Comparison of ENCODE assay signal across 8 cellular contexts in the genomic region with DNA sequence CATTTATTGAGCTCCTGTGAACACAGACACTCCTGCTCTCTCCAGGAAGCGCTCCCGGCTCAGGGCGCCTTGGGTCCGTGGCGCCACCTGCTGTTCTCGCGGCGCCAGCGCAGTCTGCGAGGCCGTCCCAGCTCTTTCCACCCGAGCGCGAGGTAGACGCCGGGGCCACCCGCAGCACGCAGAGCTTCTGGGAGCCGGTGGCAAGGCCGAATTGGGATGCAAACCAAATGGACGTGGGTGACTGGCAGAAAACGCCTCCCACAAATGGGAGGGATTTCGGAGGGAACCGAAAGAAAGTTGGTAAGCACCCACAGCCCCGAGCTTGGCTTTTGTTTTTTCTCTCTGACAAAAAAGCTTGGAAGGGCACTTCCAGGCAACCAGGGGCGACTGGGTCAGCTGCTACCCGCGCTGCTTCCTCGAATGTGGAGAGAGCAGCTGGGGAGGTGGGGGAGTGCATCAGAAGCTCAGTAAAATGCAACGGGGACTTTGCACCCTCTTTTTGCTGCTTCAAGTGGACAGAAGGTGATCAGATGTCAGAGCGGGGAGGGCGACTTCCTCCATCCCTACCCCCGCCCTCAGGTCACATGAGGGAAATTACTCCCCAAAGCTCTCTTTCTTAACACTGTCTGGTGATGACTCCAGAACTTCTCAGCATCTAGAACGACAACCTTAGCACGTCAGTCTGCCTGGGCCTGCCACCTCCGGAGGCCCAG. TPM values are rescaled to one million over a fixed set of nuclear protein-coding genes. Genes with fewer than 3 reads are reported as not detected.
A peak's percentile ranks its signal among the peaks of the same experiment; 100 is the strongest.
DNase-seq lines count a peak whose midpoint lies in the region; ATAC-seq and FAIRE-seq lines count a peak whose summit lies in the region.

No MANE protein-coding gene starts in this region.

- no peaks in the 10 kb centered on the region for H3K9me3 ChIP-seq in Karpas-422 (ENCODE audit: low read length)
- H3K9me3 ChIP-seq in neuronal stem cell (replicated peaks in 1 of 2; ENCODE audit: control insufficient read depth in 2 of 2, insufficient read depth in 1 of 2, low read depth in 1 of 2, low read length in 2 of 2), result no peaks in the 10 kb centered on the region

- no CpG with 5 or more reads among the region's 36 CpGs for WGBS in neuronal stem cell (ENCODE audit: extremely low coverage in 2 of 2, insufficient read length in 2 of 2, insufficient replicate concordance in 1 of 2), 2 donors

- peak; percentile 97 for ATAC-seq in GM21786 (IDR thresholded peaks at IDR 0.05; ENCODE audit: unreplicated experiment)

- H3K4me2 ChIP-seq in Karpas-422 (ENCODE audit: low read depth, low read length, poor library complexity, severe bottlenecking), result peak overlapping the region; percentile 81
- H3K4me2 ChIP-seq in neuronal stem cell (ENCODE audit: insufficient read depth, low read length, poor library complexity, severe bottlenecking), result peak overlapping the region; percentile 50

- H3K36me3 ChIP-seq in Karpas-422 (ENCODE audit: insufficient read depth, low read length) (no peaks in the 10 kb centered on the region), neuronal stem cell (replicated peaks in 1 of 2; ENCODE audit: control insufficient read depth in 2 of 2, insufficient read depth in 2 of 2, low read length in 2 of 2) (no peaks in the 10 kb centered on the region)

- H3K4me1 ChIP-seq in Karpas-422 (ENCODE audit: low read length) (peaks cover 6% of the 10 kb centered on the region), neuronal stem cell (ENCODE audit: control insufficient read depth in 2 of 2, insufficient read depth in 1 of 2, low read depth in 1 of 2, low read length in 2 of 2) (peaks cover 3 to 5% of the 10 kb centered on the region in 2 donors)

- H2BK15ac ChIP-seq in neuronal stem cell (ENCODE audit: low read length), result no peak overlapping the region

- H2AK5ac ChIP-seq in neuronal stem cell (ENCODE audit: low read depth, low read length), result no peak overlapping the region

- H3K9ac ChIP-seq in Karpas-422 (ENCODE audit: low read length), result peak overlapping the region; percentile 47
- H3K9ac ChIP-seq in neuronal stem cell (ENCODE audit: low read depth, low read length, poor library complexity), result no peak overlapping the region

- no peaks in the 10 kb centered on the region for H4K20me1 ChIP-seq in Karpas-422 (ENCODE audit: insufficient read depth, low read depth, low read length)

- H2BK12ac ChIP-seq in neuronal stem cell (ENCODE audit: low read length), result peak overlapping the region; percentile 41

- peak overlapping the region; percentile 81 for H3K18ac ChIP-seq in neuronal stem cell (ENCODE audit: low read length)

- peak overlapping the region; percentile 43 for H3K23ac ChIP-seq in neuronal stem cell (ENCODE audit: low read depth, low read length, poor library complexity)

- H3K27ac ChIP-seq in Karpas-422 (ENCODE audit: low read length), result no peak overlapping the region
- no peak overlapping the region for H3K27ac ChIP-seq in neuronal stem cell (replicated peaks; ENCODE audit: low read length)

- no peak overlapping the region for H2BK120ac ChIP-seq in neuronal stem cell (ENCODE audit: low read depth, low read length)

- DNase-seq in EH (ENCODE audit: low read depth), result peak; percentile 94
- peak; percentile 89 for DNase-seq in Karpas-422
- peak; percentile 81 to 82 for DNase-seq in SHP77 (lab: John Stamatoyannopoulos, UW)
- DNase-seq in activated naive CD4-positive, alpha-beta T cell treated with Interleukin-2 at 50 U/mL for 16 hours, result peak; percentile 83
- DNase-seq in frontal cortex (ENCODE audit: low spot score in 2 of 2), result peak; percentile 65 to 89
- peak; percentile 76 for DNase-seq in neuronal stem cell (ENCODE audit: low spot score)
- peak; percentile 81 for DNase-seq in superior temporal gyrus (ENCODE audit: extremely low spot score)

- H3K4me3 ChIP-seq in Karpas-422 (ENCODE audit: low read length), result peak overlapping the region; percentile 61
- peak overlapping the region; percentile 43 to 66 for H3K4me3 ChIP-seq in neuronal stem cell (ENCODE audit: low read length in 2 of 2)

- H3K79me1 ChIP-seq in neuronal stem cell (ENCODE audit: low read depth, low read length), result no peaks in the 10 kb centered on the region

- H2AFZ ChIP-seq in Karpas-422 (ENCODE audit: low read length) (peak overlapping the region; percentile 86), neuronal stem cell (ENCODE audit: low read length) (peak overlapping the region; percentile 94)

- H3K27me3 ChIP-seq in Karpas-422 (ENCODE audit: low read length) (no peaks in the 10 kb centered on the region), neuronal stem cell (ENCODE audit: control insufficient read depth in 3 of 3, insufficient read depth in 3 of 3, low read depth in 1 of 3, low read length in 3 of 3) (peaks cover 0 to 8% (median 6%) of the 10 kb centered on the region in 3 experiments)

- peak overlapping the region; percentile 21 for H3K14ac ChIP-seq in neuronal stem cell (ENCODE audit: low read length)

- no peaks in the 10 kb centered on the region for H3K79me2 ChIP-seq in Karpas-422 (ENCODE audit: low read length)

- no peak overlapping the region for H4K91ac ChIP-seq in neuronal stem cell (ENCODE audit: low read depth, low read length, poor library complexity)

- no peak overlapping the region for H2BK5ac ChIP-seq in neuronal stem cell (ENCODE audit: low read length)

- no peak for FAIRE-seq in frontal cortex (lab: Jason Lieb, UNC)

- no peak overlapping the region for H3K4ac ChIP-seq in neuronal stem cell (ENCODE audit: low read length)

- H4K8ac ChIP-seq in neuronal stem cell (ENCODE audit: low read depth, low read length), result peak overlapping the region; percentile 48

- H3K9me2 ChIP-seq in Karpas-422 (replicated peaks; ENCODE audit: insufficient read depth, low read length), result no peaks in the 10 kb centered on the region

RNA-seq across cellular contexts. Expression of a gene that starts 13.5 kb away (rescaled TPM):
- 11.1 and 33.5 TPM in 2 replicates for total RNA-seq in Karpas-422 (2014; rRNA removed; shearing (Covaris generic); ENCODE audit: low replicate concordance)
- total RNA-seq in frontal cortex, result 27.3 TPM
- 16.8 TPM for polyA plus RNA-seq in neuronal stem cell (2013, experiment 1 of 2)
- 18.2 TPM for polyA plus RNA-seq in neuronal stem cell (2013, experiment 2 of 2)
